In the genomic region with DNA sequence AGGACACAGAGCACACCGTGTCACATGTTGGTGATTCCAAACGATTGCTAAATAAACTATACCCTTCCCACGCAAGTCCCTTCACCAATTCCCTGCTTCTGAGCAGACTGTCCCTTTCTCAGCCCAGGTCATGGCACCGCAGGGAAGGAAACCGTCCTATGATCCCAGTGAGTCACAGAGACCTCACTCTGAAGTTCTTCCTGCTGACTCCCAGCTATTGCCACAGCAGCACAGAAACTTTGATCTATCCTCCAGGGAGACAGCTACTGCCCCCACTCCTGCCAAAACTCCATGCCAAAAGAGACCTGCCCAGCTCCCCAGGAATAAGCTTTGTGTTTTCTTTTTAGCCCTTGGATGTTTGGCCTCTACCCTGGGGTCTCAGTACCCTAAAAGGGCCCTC, we compare ENCODE assay signal across 18 cellular contexts. TPM values are rescaled to one million over a fixed set of nuclear protein-coding genes. Genes with fewer than 3 reads are reported as not detected.
DNase-seq lines count a peak whose midpoint lies in the region; ATAC-seq and TF ChIP-seq lines count a peak whose summit lies in the region.
"Had no signal": no experiment of that assay in that cellular context is flagged by ENCODE, and none has a peak within 500 bp of the region (broad histone marks: within the 10 kb centered on the region; RNA-seq: fewer than 3 reads in every experiment).

No MANE protein-coding gene starts in this region.

- H3K27me3 ChIP-seq in endodermal cell (ENCODE audit: control insufficient read depth, insufficient read depth, low read length, poor library complexity, severe bottlenecking): no peaks in the 10 kb centered on the region
- H3K27me3 ChIP-seq: colonic mucosa, thyroid gland had no signal

- H3K9ac ChIP-seq in endodermal cell (ENCODE audit: extremely low read depth, low read length, poor library complexity, severe bottlenecking): no peak overlapping the region

- H3K4me3 Mint-ChIP-seq in neural crest cell (no peak overlapping the region), endodermal cell (no peak overlapping the region)
- no peak overlapping the region for H3K4me3 Mint-ChIP-seq in stimulated activated effector memory CD8-positive, alpha-beta T cell treated with anti-CD3 and anti-CD28 coated beads, Interleukin-12 subunit alpha, Interleukin-12 subunit beta, amount 100 ng/mL, for 72 hours
- H3K4me3 Mint-ChIP-seq: activated B cell treated with CpG ODN at 0.5 μM for 24 hours; activated CD8-positive, alpha-beta memory T cell treated with anti-CD3 and anti-CD28 coated beads, Interleukin-2, amount 10 ng/mL, durations not matched to agents 7 days and 5 days; CD14-positive monocyte had no signal

- peak; percentile 34 for ATAC-seq in esophagus mucosa
- ATAC-seq in stimulated activated effector memory CD8-positive, alpha-beta T cell treated with anti-CD3 and anti-CD28 coated beads, Interleukin-12 subunit alpha, Interleukin-12 subunit beta, amount 100 ng/mL, for 72 hours: no peak
- ATAC-seq: activated CD8-positive, alpha-beta memory T cell treated with anti-CD3 and anti-CD28 coated beads, Interleukin-2, amount 10 ng/mL, durations not matched to agents 7 days and 5 days had no signal

- peak overlapping the region; percentile 81 for H3K27ac Mint-ChIP-seq in neural crest cell (ENCODE audit: unreplicated experiment)
- H3K27ac Mint-ChIP-seq in endodermal cell: no peak overlapping the region
- H3K27ac Mint-ChIP-seq in stimulated activated effector memory CD8-positive, alpha-beta T cell treated with anti-CD3 and anti-CD28 coated beads, Interleukin-12 subunit alpha, Interleukin-12 subunit beta, amount 100 ng/mL, for 72 hours: no peak overlapping the region
- H3K27ac Mint-ChIP-seq: activated B cell treated with CpG ODN at 0.5 μM for 24 hours; activated CD8-positive, alpha-beta memory T cell treated with anti-CD3 and anti-CD28 coated beads, Interleukin-2, amount 10 ng/mL, durations not matched to agents 7 days and 5 days had no signal

- no peaks in the 10 kb centered on the region for H3K9me3 ChIP-seq in endodermal cell (ENCODE audit: control insufficient read depth, low read length)
- H3K9me3 ChIP-seq: colonic mucosa, thyroid gland had no signal

- peak; percentile 67 for DNase-seq in ELR (ENCODE audit: low read depth)
- DNase-seq in SK-MEL-5 (ENCODE audit: low read depth, low spot score): peak; percentile 9
- no peak for DNase-seq in neural crest cell (ENCODE audit: low read depth, low spot score)
- DNase-seq in DMS53 (lab: John Stamatoyannopoulos, UW): no peak
- DNase-seq in endodermal cell: no peak
- DNase-seq in SK-N-DZ (ENCODE audit: low spot score): no peak
- no peak for DNase-seq in stimulated activated effector memory CD8-positive, alpha-beta T cell treated with anti-CD3 and anti-CD28 coated beads, Interleukin-12 subunit alpha, Interleukin-12 subunit beta, amount 100 ng/mL, for 72 hours (ENCODE audit: low spot score in 2 of 2)
- DNase-seq: activated B cell treated with CpG ODN at 0.5 μM for 24 hours; activated CD8-positive, alpha-beta memory T cell treated with anti-CD3 and anti-CD28 coated beads, Interleukin-2, amount 10 ng/mL, durations not matched to agents 7 days and 5 days; activated effector memory CD4-positive, alpha-beta T cell treated with Interleukin-2 at 50 U/mL for 16 hours; colonic mucosa; erythroblast; NCI-H1417; NCI-H2171; stimulated activated CD4-positive, alpha-beta T cell treated with anti-CD3 and anti-CD28 coated beads, Interleukin-4, amount 100 ng/mL, for 4 hours; thyroid gland had no signal

- H3K4me3 ChIP-seq in endodermal cell (ENCODE audit: low read length): no peak overlapping the region
- H3K4me3 ChIP-seq: colonic mucosa, thyroid gland had no signal

- H3K27me3 Mint-ChIP-seq in neural crest cell (ENCODE audit: low read depth): no peaks in the 10 kb centered on the region
- no peaks in the 10 kb centered on the region for H3K27me3 Mint-ChIP-seq in endodermal cell (ENCODE audit: insufficient read depth)
- H3K27me3 Mint-ChIP-seq: activated CD8-positive, alpha-beta memory T cell treated with anti-CD3 and anti-CD28 coated beads, Interleukin-2, amount 10 ng/mL, durations not matched to agents 7 days and 5 days had no signal

- in situ Hi-C loops in SK-MEL-5 (cut with HindIII; ENCODE audit: low pct_unique_long_range_greater_than_20kb, low sequenced_read_pairs): no loop called here

- 61 to 75% methylated on average over 3 to 5 of the region's 5 CpGs for WGBS in endodermal cell (ENCODE audit: insufficient coverage in 1 of 2, insufficient read length in 1 of 2), 2 experiments

- H3K9me3 Mint-ChIP-seq in neural crest cell (no peaks in the 10 kb centered on the region), endodermal cell (no peaks in the 10 kb centered on the region)
- no peaks in the 10 kb centered on the region for H3K9me3 Mint-ChIP-seq in stimulated activated effector memory CD8-positive, alpha-beta T cell treated with anti-CD3 and anti-CD28 coated beads, Interleukin-12 subunit alpha, Interleukin-12 subunit beta, amount 100 ng/mL, for 72 hours
- H3K9me3 Mint-ChIP-seq: activated B cell treated with CpG ODN at 0.5 μM for 24 hours had no signal

- H3K36me3 ChIP-seq in endodermal cell (ENCODE audit: control insufficient read depth, insufficient read depth, low read length): no peaks in the 10 kb centered on the region
- H3K36me3 ChIP-seq: colonic mucosa, thyroid gland had no signal

- H3K4me1 Mint-ChIP-seq in neural crest cell (peaks cover 34% of the 10 kb centered on the region), endodermal cell (no peaks in the 10 kb centered on the region)
- peaks cover 17% of the 10 kb centered on the region for H3K4me1 Mint-ChIP-seq in stimulated activated effector memory CD8-positive, alpha-beta T cell treated with anti-CD3 and anti-CD28 coated beads, Interleukin-12 subunit alpha, Interleukin-12 subunit beta, amount 100 ng/mL, for 72 hours
- H3K4me1 Mint-ChIP-seq: activated B cell treated with CpG ODN at 0.5 μM for 24 hours; activated CD8-positive, alpha-beta memory T cell treated with anti-CD3 and anti-CD28 coated beads, Interleukin-2, amount 10 ng/mL, durations not matched to agents 7 days and 5 days; CD14-positive monocyte had no signal

- H3K36me3 Mint-ChIP-seq in neural crest cell (ENCODE audit: low read depth): no peaks in the 10 kb centered on the region
- H3K36me3 Mint-ChIP-seq in endodermal cell (ENCODE audit: low read depth): no peaks in the 10 kb centered on the region
- no peaks in the 10 kb centered on the region for H3K36me3 Mint-ChIP-seq in stimulated activated effector memory CD8-positive, alpha-beta T cell treated with anti-CD3 and anti-CD28 coated beads, Interleukin-12 subunit alpha, Interleukin-12 subunit beta, amount 100 ng/mL, for 72 hours
- H3K36me3 Mint-ChIP-seq: activated CD8-positive, alpha-beta memory T cell treated with anti-CD3 and anti-CD28 coated beads, Interleukin-2, amount 10 ng/mL, durations not matched to agents 7 days and 5 days; CD14-positive monocyte had no signal

- H3K4me1 ChIP-seq in endodermal cell (ENCODE audit: control insufficient read depth, insufficient read depth, low read length): no peaks in the 10 kb centered on the region
- H3K4me1 ChIP-seq: colonic mucosa, thyroid gland had no signal

- H3K27ac ChIP-seq in endodermal cell (ENCODE audit: low read depth, low read length): no peak overlapping the region
- H3K27ac ChIP-seq: colonic mucosa, thyroid gland had no signal

- TF ChIP-seq CTCF in neural crest cell (conservative IDR thresholded peaks at IDR 0.05): no peak
- TF ChIP-seq CTCF in endodermal cell (conservative IDR thresholded peaks at IDR 0.05): no peak

RNA-seq across cellular contexts. Expression of a gene that starts 19.1 kb away (rescaled TPM):
- total RNA-seq in SK-MEL-5 (2014; rRNA removed; shearing (Covaris generic)): 1.8 and 2.6 TPM in 2 replicates
- 2.1 and 4.1 TPM in 2 replicates for polyA plus RNA-seq in SK-MEL-5 (2015; cell fraction: cytosol; rRNA removed)
- 5.2 and 6.7 TPM in 2 replicates for polyA plus RNA-seq in SK-MEL-5 (2015; cell fraction: nucleus; rRNA removed)
- total RNA-seq in esophagus mucosa (2.2 TPM), neural crest cell (22.4 and 22.9 TPM in 2 replicates), endodermal cell (10 to 100 TPM in 1 of 2 donors, 1 to 10 TPM in 1; 8.0 to 12.0 TPM)
- 27.7 TPM for polyA plus RNA-seq in endodermal cell (2013, experiment 1 of 2)
- polyA plus RNA-seq in endodermal cell (2013, experiment 2 of 2): 24.1 TPM
- 60.3 and 81.1 TPM in 2 replicates for polyA plus RNA-seq in SK-N-DZ (2014; cell fraction: cytosol; rRNA removed)
- 102 and 112 TPM in 2 replicates for polyA plus RNA-seq in SK-N-DZ (2014; cell fraction: nucleus; rRNA removed)

RNA-seq across cellular contexts. Expression of a gene that starts 45.1 kb away (rescaled TPM):
- total RNA-seq in SK-MEL-5 (2014; rRNA removed; shearing (Covaris generic)): 24.0 and 25.8 TPM in 2 replicates
- 55.6 and 76.4 TPM in 2 replicates for polyA plus RNA-seq in SK-MEL-5 (2015; cell fraction: cytosol; rRNA removed)
- polyA plus RNA-seq in SK-MEL-5 (2015; cell fraction: nucleus; rRNA removed): 52.2 and 65.4 TPM in 2 replicates
- total RNA-seq in esophagus mucosa (40.8 TPM), neural crest cell (67.2 and 73.1 TPM in 2 replicates), endodermal cell (10 to 100 TPM; 43.6 to 59.0 TPM)
- polyA plus RNA-seq in endodermal cell (2013, experiment 1 of 2): 55.3 TPM
- 47.4 TPM for polyA plus RNA-seq in endodermal cell (2013, experiment 2 of 2)
- 30.5 and 44.8 TPM in 2 replicates for polyA plus RNA-seq in SK-N-DZ (2014; cell fraction: cytosol; rRNA removed)
- polyA plus RNA-seq in SK-N-DZ (2014; cell fraction: nucleus; rRNA removed): 22.8 and 36.0 TPM in 2 replicates

Comparison
In these comparisons a context has a peak if more than half of its experiments do, and no peak if none do; other contexts are left out.
1. DNase-seq: peak in ELR (single experiment) and SK-MEL-5 (single experiment); none in neural crest cell (single experiment), DMS53 (single experiment), endodermal cell (single experiment), SK-N-DZ (single experiment) and stimulated activated effector memory CD8-positive, alpha-beta T cell treated with anti-CD3 and anti-CD28 coated beads, Interleukin-12 subunit alpha, Interleukin-12 subunit beta, amount 100 ng/mL, for 72 hours (0 of 2).